Comparison of ENCODE assay signal across 22 cellular contexts in genomic region chr3:159323848-159324247, GRCh38.
DNase-seq lines count a peak whose midpoint lies in the region; ATAC-seq, FAIRE-seq and TF ChIP-seq lines count a peak whose summit lies in the region.
"Had no signal": no experiment of that assay in that cellular context is flagged by ENCODE, and none has a peak within 500 bp of the region (broad histone marks: within the 10 kb centered on the region; RNA-seq: fewer than 3 reads in every experiment).

No MANE protein-coding gene starts in this region.

- H3K4me1 Mint-ChIP-seq in natural killer cell = no peaks in the 10 kb centered on the region
- H3K4me1 Mint-ChIP-seq: B cell had no signal

- no peaks in the 10 kb centered on the region for H3K27me3 ChIP-seq in RWPE2 (ENCODE audit: insufficient read depth, poor library complexity, severe bottlenecking)
- no peaks in the 10 kb centered on the region for H3K27me3 ChIP-seq in endothelial cell of umbilical vein (ENCODE audit: control insufficient read depth in 2 of 2, insufficient read depth in 2 of 2, low read length in 2 of 2)
- H3K27me3 ChIP-seq in left lung = no peaks in the 10 kb centered on the region
- H3K27me3 ChIP-seq in neuronal stem cell (ENCODE audit: control insufficient read depth in 3 of 3, insufficient read depth in 3 of 3, low read depth in 1 of 3, low read length in 3 of 3) = no peaks in the 10 kb centered on the region
- H3K27me3 ChIP-seq: BLaER1 treated with 17β-estradiol and CSF1 and Interleukin-3, amounts not matched to agents 10 nM and 100 nM had no signal

- H3K9ac ChIP-seq in endothelial cell of umbilical vein (replicated peaks; ENCODE audit: extremely low read depth, insufficient read depth, low read length) (no peak overlapping the region), neuronal stem cell (ENCODE audit: low read depth, low read length, poor library complexity) (no peak overlapping the region)
- H3K9ac ChIP-seq: BLaER1 treated with 17β-estradiol and CSF1 and Interleukin-3, amounts not matched to agents 10 nM and 100 nM had no signal

- H2AFZ ChIP-seq in endothelial cell of umbilical vein (ENCODE audit: low read depth, low read length) = no peak overlapping the region
- no peak overlapping the region for H2AFZ ChIP-seq in neuronal stem cell (ENCODE audit: low read length)

- H3K4me3 Mint-ChIP-seq in natural killer cell = no peak overlapping the region
- H3K4me3 Mint-ChIP-seq: B cell; CD4-positive, alpha-beta T cell; CD8-positive, alpha-beta T cell had no signal

- no CpG with 5 or more reads among the region's 3 CpGs for WGBS in neuronal stem cell (ENCODE audit: extremely low coverage in 2 of 2, insufficient read length in 2 of 2, insufficient replicate concordance in 1 of 2), 2 donors

- ATAC-seq in RWPE2 (ENCODE audit: low read depth) (0 out of 3 replicates have a peak, but pooled peaks have one; percentile 27), natural killer cell (no peak), left lung (no peak)
- ATAC-seq: A549; CD8-positive, alpha-beta T cell; GM12878 had no signal

- H3K79me1 ChIP-seq in neuronal stem cell (ENCODE audit: low read depth, low read length) = no peaks in the 10 kb centered on the region

- H3K36me3 Mint-ChIP-seq in natural killer cell = no peaks in the 10 kb centered on the region
- H3K36me3 Mint-ChIP-seq: CD8-positive, alpha-beta T cell had no signal

- H4K20me1 ChIP-seq in endothelial cell of umbilical vein (replicated peaks; ENCODE audit: control insufficient read depth, extremely low read depth, insufficient read depth, low read length) = no peaks in the 10 kb centered on the region
- H4K20me1 ChIP-seq: BLaER1 treated with 17β-estradiol and CSF1 and Interleukin-3, amounts not matched to agents 10 nM and 100 nM had no signal

- peaks cover 4 to 5% of the 10 kb centered on the region in 2 donors for H3K9me3 Mint-ChIP-seq in natural killer cell

- H4K8ac ChIP-seq in neuronal stem cell (ENCODE audit: low read depth, low read length) = no peak overlapping the region

- H2BK120ac ChIP-seq in neuronal stem cell (ENCODE audit: low read depth, low read length) = no peak overlapping the region

- H3K4me3 ChIP-seq in RWPE2 (ENCODE audit: severe bottlenecking) (no peak overlapping the region), endothelial cell of umbilical vein (replicated peaks in 1 of 3; ENCODE audit: insufficient read depth in 1 of 3, low read depth in 1 of 3, low read length in 3 of 3) (no peak overlapping the region), left lung (no peak overlapping the region), neuronal stem cell (ENCODE audit: low read length in 2 of 2) (no peak overlapping the region)
- H3K4me3 ChIP-seq: A549; BLaER1 treated with 17β-estradiol and CSF1 and Interleukin-3, amounts not matched to agents 10 nM and 100 nM; GM12878 had no signal

- DNase-seq in ELR (ENCODE audit: low read depth) = peak; percentile 4
- DNase-seq in RWPE2 (ENCODE audit: low spot score) = no peak
- DNase-seq in endothelial cell of umbilical vein (ENCODE audit: low read depth, low spot score) = no peak
- no peak for DNase-seq in natural killer cell
- no peak for DNase-seq in left lung
- DNase-seq in neuronal stem cell (ENCODE audit: low spot score) = no peak
- DNase-seq: AML-193; Caco-2; Calu3; CD4-positive, alpha-beta T cell; CD8-positive, alpha-beta T cell; DMS79 treated with DMSO at 0.1 percent for 48 hours; GDM1 had no signal

- no peak overlapping the region for H2BK12ac ChIP-seq in neuronal stem cell (ENCODE audit: low read length)

- no peaks in the 10 kb centered on the region for H3K27me3 Mint-ChIP-seq in natural killer cell (ENCODE audit: low read depth in 2 of 2)
- H3K27me3 Mint-ChIP-seq: CD4-positive, alpha-beta T cell had no signal

- no peak overlapping the region for H3K14ac ChIP-seq in neuronal stem cell (ENCODE audit: low read length)

- H4K91ac ChIP-seq in neuronal stem cell (ENCODE audit: low read depth, low read length, poor library complexity) = no peak overlapping the region

- H3K4me1 ChIP-seq in RWPE2 (ENCODE audit: insufficient read depth, poor library complexity, severe bottlenecking) (no peaks in the 10 kb centered on the region), endothelial cell of umbilical vein (ENCODE audit: control insufficient read depth, extremely low read depth, insufficient read depth, low read length) (no peaks in the 10 kb centered on the region), left lung (no peaks in the 10 kb centered on the region), neuronal stem cell (ENCODE audit: control insufficient read depth in 2 of 2, insufficient read depth in 1 of 2, low read depth in 1 of 2, low read length in 2 of 2) (no peaks in the 10 kb centered on the region)
- H3K4me1 ChIP-seq: A549; BLaER1 treated with 17β-estradiol and CSF1 and Interleukin-3, amounts not matched to agents 10 nM and 100 nM; Caco-2 had no signal

- no peak overlapping the region for H3K4ac ChIP-seq in neuronal stem cell (ENCODE audit: low read length)

- H2BK15ac ChIP-seq in neuronal stem cell (ENCODE audit: low read length) = no peak overlapping the region

- no peak for TF ChIP-seq POLR2A in endothelial cell of umbilical vein (IDR thresholded peaks at IDR 0.05; ENCODE audit: low read depth, low read length)

- TF ChIP-seq CTCF in RWPE2 (IDR thresholded peaks at IDR 0.05; ENCODE audit: poor library complexity, severe bottlenecking) = no peak
- no peak for TF ChIP-seq CTCF in endothelial cell of umbilical vein (IDR thresholded peaks at IDR 0.05; ENCODE audit: extremely low read depth in 1 of 2, insufficient read depth in 1 of 2, low read depth in 1 of 2, low read length in 2 of 2)
- no peak for TF ChIP-seq CTCF in natural killer cell (IDR thresholded peaks at IDR 0.05)
- TF ChIP-seq CTCF in left lung (IDR thresholded peaks at IDR 0.05) = no peak

- CTCF ChIA-PET in endothelial cell of umbilical vein (lab: Charles Lee) = interaction anchor here (0.6 to 0.7 kb wide), 2 partner anchors 263 to 569 kb away, joined by 3 read pairs; no protein-coding TSS in a partner anchor

- BruUV-seq in endothelial cell of umbilical vein (replicated peaks; lab: Mats Ljungman, UMichigan) = no TSS peak

- H3K9me3 ChIP-seq in RWPE2 (ENCODE audit: severe bottlenecking) (no peaks in the 10 kb centered on the region), endothelial cell of umbilical vein (replicated peaks; ENCODE audit: control insufficient read depth, insufficient read depth, low read length) (no peaks in the 10 kb centered on the region), left lung (no peaks in the 10 kb centered on the region), neuronal stem cell (replicated peaks in 1 of 2; ENCODE audit: control insufficient read depth in 2 of 2, insufficient read depth in 1 of 2, low read depth in 1 of 2, low read length in 2 of 2) (no peaks in the 10 kb centered on the region)
- H3K9me3 ChIP-seq: A549; BLaER1 treated with 17β-estradiol and CSF1 and Interleukin-3, amounts not matched to agents 10 nM and 100 nM; Caco-2 had no signal

- dilution Hi-C loops in endothelial cell of umbilical vein (cut with MboI; ENCODE audit: extremely low pct_ligation_motif_present, low sequenced_read_pairs) = no loop called here

- no peaks in the 10 kb centered on the region for H3K36me3 ChIP-seq in RWPE2 (ENCODE audit: low read depth)
- H3K36me3 ChIP-seq in endothelial cell of umbilical vein (ENCODE audit: control insufficient read depth in 2 of 2, extremely low read depth in 1 of 2, insufficient read depth in 2 of 2, low read length in 2 of 2) = no peaks in the 10 kb centered on the region
- H3K36me3 ChIP-seq in left lung = no peaks in the 10 kb centered on the region
- H3K36me3 ChIP-seq in neuronal stem cell (replicated peaks in 1 of 2; ENCODE audit: control insufficient read depth in 2 of 2, insufficient read depth in 2 of 2, low read length in 2 of 2) = no peaks in the 10 kb centered on the region
- H3K36me3 ChIP-seq: BLaER1 treated with 17β-estradiol and CSF1 and Interleukin-3, amounts not matched to agents 10 nM and 100 nM had no signal

- no peak overlapping the region for H3K23ac ChIP-seq in neuronal stem cell (ENCODE audit: low read depth, low read length, poor library complexity)

- H3K18ac ChIP-seq in neuronal stem cell (ENCODE audit: low read length) = no peak overlapping the region

- POLR2A ChIA-PET in endothelial cell of umbilical vein (lab: Charles Lee) = no interaction called here

- no peak overlapping the region for H2AK5ac ChIP-seq in neuronal stem cell (ENCODE audit: low read depth, low read length)

- no peak for FAIRE-seq in endothelial cell of umbilical vein (lab: Jason Lieb, UNC)
- FAIRE-seq: D721Med, GM12878, GM12892, GM18507 had no signal

- H3K27ac Mint-ChIP-seq in natural killer cell = no peak overlapping the region
- H3K27ac Mint-ChIP-seq: B cell; CD4-positive, alpha-beta T cell; CD8-positive, alpha-beta T cell had no signal

- H3K4me2 ChIP-seq in endothelial cell of umbilical vein (ENCODE audit: insufficient read depth, low read length) (no peak overlapping the region), neuronal stem cell (ENCODE audit: insufficient read depth, low read length, poor library complexity, severe bottlenecking) (no peak overlapping the region)
- H3K4me2 ChIP-seq: A549; BLaER1 treated with 17β-estradiol and CSF1 and Interleukin-3, amounts not matched to agents 10 nM and 100 nM had no signal

- H2BK5ac ChIP-seq in neuronal stem cell (ENCODE audit: low read length) = no peak overlapping the region

- H3K79me2 ChIP-seq in endothelial cell of umbilical vein (ENCODE audit: control insufficient read depth, insufficient read depth, low read length) = no peaks in the 10 kb centered on the region

- no peaks in the 10 kb centered on the region for H3K9me1 ChIP-seq in endothelial cell of umbilical vein (replicated peaks; ENCODE audit: control insufficient read depth, extremely low read depth, insufficient read depth, low read length)

- intact Hi-C loops in endothelial cell of umbilical vein (cut with micrococcal nuclease) (no loop called here), natural killer cell (cut with micrococcal nuclease) (no loop called here), left lung (cut with DNase I) (no loop called here)

- H3K27ac ChIP-seq in RWPE2 (ENCODE audit: poor library complexity, severe bottlenecking) (no peak overlapping the region), endothelial cell of umbilical vein (ENCODE audit: insufficient read depth, low read depth, low read length) (no peak overlapping the region), left lung (no peak overlapping the region), neuronal stem cell (replicated peaks; ENCODE audit: low read length) (no peak overlapping the region)
- H3K27ac ChIP-seq: 22Rv1; A549; BLaER1 treated with 17β-estradiol and CSF1 and Interleukin-3, amounts not matched to agents 10 nM and 100 nM; C4-2B had no signal

TF ChIP-seq in endothelial cell of umbilical vein, 7 proteins besides CTCF, POLR2A, EP300 and RAD21 (continues in another document):
- TF ChIP-seq MYC (IDR thresholded peaks at IDR 0.05; ENCODE audit: low read depth, low read length) (no peak), JUN (IDR thresholded peaks at IDR 0.05; ENCODE audit: borderline replicate concordance, insufficient read depth, insufficient read length, low read depth) (no peak), GATA2 (IDR thresholded peaks at IDR 0.05; ENCODE audit: insufficient read depth, insufficient read length, low read depth, low read length) (peak; percentile 56), FOS (IDR thresholded peaks at IDR 0.05; ENCODE audit: borderline replicate concordance, insufficient read depth, low read length) (peak; percentile 21), POLR2AphosphoS5 (IDR thresholded peaks at IDR 0.05; ENCODE audit: insufficient read depth, low read depth, low read length) (no peak)
